In the genomic region with DNA sequence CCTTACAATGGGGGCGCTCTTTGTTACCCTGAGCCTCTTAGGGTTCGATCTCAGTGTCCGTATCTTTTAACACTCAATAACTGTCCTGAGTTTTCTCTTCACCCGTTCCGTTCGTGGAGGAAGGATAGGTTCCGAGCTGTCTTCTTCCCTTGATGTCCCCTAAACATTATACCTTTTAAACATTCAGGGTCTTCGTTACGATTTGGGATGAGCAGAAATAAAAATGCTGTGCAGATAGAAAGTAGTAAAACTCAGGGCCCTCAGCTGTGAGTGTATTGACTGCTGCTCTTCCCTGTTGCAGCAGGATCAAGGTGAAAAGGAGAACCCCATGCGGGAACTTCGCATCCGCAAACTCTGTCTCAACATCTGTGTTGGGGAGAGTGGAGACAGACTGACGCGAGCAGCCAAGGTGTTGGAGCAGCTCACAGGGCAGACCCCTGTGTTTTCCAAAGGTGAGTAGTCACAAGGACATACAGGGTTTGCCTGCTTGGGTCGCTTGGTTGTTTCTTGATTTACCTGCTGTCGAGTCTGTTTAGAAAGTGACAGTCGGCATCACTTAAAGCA, we compare ENCODE assay signal across 8 cellular contexts. TPM values are rescaled to one million over a fixed set of nuclear protein-coding genes. Genes with fewer than 3 reads are reported as not detected.
A peak's percentile ranks its signal among the peaks of the same experiment; 100 is the strongest.
DNase-seq lines count a peak whose midpoint lies in the region; ATAC-seq and TF ChIP-seq lines count a peak whose summit lies in the region.

No MANE protein-coding gene starts in this region.

- H3K9me3 ChIP-seq in left ventricle myocardium inferior (replicated peaks) (peaks cover 6% of the 10 kb centered on the region), right lobe of liver (no peaks in the 10 kb centered on the region), upper lobe of left lung (no peaks in the 10 kb centered on the region)

- H3K4me3 ChIP-seq in left ventricle myocardium inferior (peak overlapping the region; percentile 93), right lobe of liver (peak overlapping the region; percentile 68 to 93 (median 76)), upper lobe of left lung (peak overlapping the region; percentile 67 to 86 (median 79))

- intact Hi-C loops in left ventricle myocardium inferior (cut with micrococcal nuclease): no loop called here
- intact Hi-C loops in cardiac septum (cut with DNase I): loop anchor here (2.0 kb wide), 1 partner anchor 52 kb away; no protein-coding TSS in a partner anchor
- intact Hi-C loops in right lobe of liver (cut with DNase I): loop anchor here (10.0 kb wide), 2 partner anchors 52 to 62 kb away; a partner anchor contains a TSS

- 7% methylated on average over 15 of the region's 17 CpGs for WGBS in right lobe of liver (ENCODE audit: insufficient coverage, low coverage, low lambda C conversion rate, missing lambda C conversion rate)
- 11 to 14% methylated on average over 17 of the region's 17 CpGs for WGBS in upper lobe of left lung, 2 donors

- H3K27me3 Mint-ChIP-seq in activated naive CD8-positive, alpha-beta T cell treated with anti-CD3 and anti-CD28 coated beads, Interleukin-2, amount 50 U/mL, for 24 hours: no peaks in the 10 kb centered on the region

- peaks cover 58% of the 10 kb centered on the region for H3K36me3 Mint-ChIP-seq in activated naive CD8-positive, alpha-beta T cell treated with anti-CD3 and anti-CD28 coated beads, Interleukin-2, amount 50 U/mL, for 24 hours (ENCODE audit: low read depth)

- no peaks in the 10 kb centered on the region for H3K9me3 Mint-ChIP-seq in activated naive CD8-positive, alpha-beta T cell treated with anti-CD3 and anti-CD28 coated beads, Interleukin-2, amount 50 U/mL, for 24 hours

- H3K27ac ChIP-seq in left ventricle myocardium inferior (replicated peaks): peak overlapping the region; percentile 82
- peak overlapping the region; percentile 67 to 71 (median 68) for H3K27ac ChIP-seq in right lobe of liver
- peak overlapping the region; percentile 83 to 95 (median 88) for H3K27ac ChIP-seq in upper lobe of left lung

- H3K4me1 ChIP-seq in left ventricle myocardium inferior: peaks cover 58% of the 10 kb centered on the region
- H3K4me1 ChIP-seq in right lobe of liver: peaks cover 0 to 24% (median 10%) of the 10 kb centered on the region in 4 donors
- peaks cover 32 to 51% (median 42%) of the 10 kb centered on the region in 4 donors for H3K4me1 ChIP-seq in upper lobe of left lung

- no peak for TF ChIP-seq EP300 in upper lobe of left lung (IDR thresholded peaks at IDR 0.05)

- H3K27me3 ChIP-seq in left ventricle myocardium inferior (ENCODE audit: low read depth): no peaks in the 10 kb centered on the region
- H3K27me3 ChIP-seq in right lobe of liver: no peaks in the 10 kb centered on the region
- H3K27me3 ChIP-seq in upper lobe of left lung: no peaks in the 10 kb centered on the region

- no peak for ATAC-seq in activated naive CD8-positive, alpha-beta T cell treated with anti-CD3 and anti-CD28 coated beads, Interleukin-2, amount 50 U/mL, for 24 hours
- ATAC-seq in right lobe of liver: no peak
- no peak for ATAC-seq in upper lobe of left lung (ENCODE audit: low FRiP score in 2 of 2)
- no peak for ATAC-seq in HG02610 (IDR thresholded peaks at IDR 0.05; ENCODE audit: unreplicated experiment)
- no peak for ATAC-seq in GM18861 (IDR thresholded peaks at IDR 0.05; ENCODE audit: unreplicated experiment)
- ATAC-seq in HG02938 (IDR thresholded peaks at IDR 0.05; ENCODE audit: unreplicated experiment): no peak

- TF ChIP-seq CTCF in left ventricle myocardium inferior (IDR thresholded peaks at IDR 0.05; ENCODE audit: borderline replicate concordance): no peak
- no peak for TF ChIP-seq CTCF in right lobe of liver (IDR thresholded peaks at IDR 0.05)
- TF ChIP-seq CTCF in upper lobe of left lung (IDR thresholded peaks at IDR 0.05): no peak

- peak overlapping the region; percentile 97 for H3K27ac Mint-ChIP-seq in activated naive CD8-positive, alpha-beta T cell treated with anti-CD3 and anti-CD28 coated beads, Interleukin-2, amount 50 U/mL, for 24 hours

- DNase-seq in left ventricle myocardium inferior: no peak
- no peak for DNase-seq in cardiac septum (ENCODE audit: low spot score)
- no peak for DNase-seq in activated naive CD8-positive, alpha-beta T cell treated with anti-CD3 and anti-CD28 coated beads, Interleukin-2, amount 50 U/mL, for 24 hours
- DNase-seq in right lobe of liver: no peak
- no peak for DNase-seq in upper lobe of left lung

- no peak for TF ChIP-seq POLR2A in right lobe of liver (IDR thresholded peaks at IDR 0.05)
- no peak for TF ChIP-seq POLR2A in upper lobe of left lung (IDR thresholded peaks at IDR 0.05)

- peak overlapping the region; percentile 86 for H3K4me3 Mint-ChIP-seq in activated naive CD8-positive, alpha-beta T cell treated with anti-CD3 and anti-CD28 coated beads, Interleukin-2, amount 50 U/mL, for 24 hours

- H3K36me3 ChIP-seq in left ventricle myocardium inferior (peaks cover 49% of the 10 kb centered on the region), right lobe of liver (peaks cover 6 to 45% (median 19%) of the 10 kb centered on the region in 4 donors), upper lobe of left lung (peaks cover 19 to 49% (median 44%) of the 10 kb centered on the region in 4 donors)

- H3K4me1 Mint-ChIP-seq in activated naive CD8-positive, alpha-beta T cell treated with anti-CD3 and anti-CD28 coated beads, Interleukin-2, amount 50 U/mL, for 24 hours: peaks cover 48% of the 10 kb centered on the region

RNA-seq across cellular contexts. Expression of a gene that starts 0.8 kb away (rescaled TPM):
- total RNA-seq in left ventricle myocardium inferior (684 TPM), cardiac septum (521 TPM), right lobe of liver (100 to 1,000 TPM; 341 to 471 (median 405) TPM), upper lobe of left lung (1,000 to 10,000 TPM in 1 of 6 donors, 100 to 1,000 TPM in 5; 497 to 1,020 (median 874) TPM)

RNA-seq across cellular contexts. Expression of a gene that starts 50.9 kb away (rescaled TPM):
- total RNA-seq in left ventricle myocardium inferior: 29.1 TPM
- total RNA-seq in cardiac septum: 28.8 TPM
- total RNA-seq in right lobe of liver: 10 to 100 TPM; 21.1 to 42.2 (median 36.1) TPM
- 10 to 100 TPM; 43.2 to 71.2 (median 59.0) TPM for total RNA-seq in upper lobe of left lung
